1 cellular context compared by ENCODE assay signal in genomic region chr2:195410272-195410671, GRCh38.
TF ChIP-seq lines count a peak whose summit lies in the region.

No MANE protein-coding gene starts in this region.

TF ChIP-seq in GM12878, 131 proteins besides CTCF, POLR2A, EP300 and RAD21 (continued from another document):
- TF ChIP-seq SRF (IDR thresholded peaks at IDR 0.05; ENCODE audit: low read depth in 2 of 2, low read length in 2 of 2) (no peak), RAD51 (IDR thresholded peaks at IDR 0.05) (no peak), ZNF217 (IDR thresholded peaks at IDR 0.05) (no peak), DPF2 (IDR thresholded peaks at IDR 0.05) (0 out of 2 replicates have a peak, but pooled peaks have one; percentile 42), ZNF384 (IDR thresholded peaks at IDR 0.05; ENCODE audit: borderline replicate concordance, low read depth, low read length) (no peak), MEF2A (IDR thresholded peaks at IDR 0.05; ENCODE audit: insufficient read depth, low read depth, low read length) (0 out of 2 replicates have a peak, but pooled peaks have one; percentile 21), SREBF2 (IDR thresholded peaks at IDR 0.05; ENCODE audit: low read length) (no peak), RELA (IDR thresholded peaks at IDR 0.05; ENCODE audit: borderline replicate concordance, partially characterized antibody) (peak; percentile 89), NR2C1 (IDR thresholded peaks at IDR 0.05) (peak; percentile 70), MTA2 (IDR thresholded peaks at IDR 0.05; ENCODE audit: low read depth) (peak; percentile 58), ZNF24 (IDR thresholded peaks at IDR 0.05) (no peak), EGR1 (IDR thresholded peaks at IDR 0.05; ENCODE audit: borderline replicate concordance in 1 of 2, low read depth in 2 of 2, low read length in 2 of 2) (no peak), HCFC1 (IDR thresholded peaks at IDR 0.05; ENCODE audit: low read length) (no peak), NFXL1 (IDR thresholded peaks at IDR 0.05; ENCODE audit: borderline replicate concordance) (no peak), STAT1 (conservative IDR thresholded peaks at IDR 0.05) (no peak), CREB1 (IDR thresholded peaks at IDR 0.05; ENCODE audit: low read depth) (no peak)
- TF ChIP-seq, protein P1, sequence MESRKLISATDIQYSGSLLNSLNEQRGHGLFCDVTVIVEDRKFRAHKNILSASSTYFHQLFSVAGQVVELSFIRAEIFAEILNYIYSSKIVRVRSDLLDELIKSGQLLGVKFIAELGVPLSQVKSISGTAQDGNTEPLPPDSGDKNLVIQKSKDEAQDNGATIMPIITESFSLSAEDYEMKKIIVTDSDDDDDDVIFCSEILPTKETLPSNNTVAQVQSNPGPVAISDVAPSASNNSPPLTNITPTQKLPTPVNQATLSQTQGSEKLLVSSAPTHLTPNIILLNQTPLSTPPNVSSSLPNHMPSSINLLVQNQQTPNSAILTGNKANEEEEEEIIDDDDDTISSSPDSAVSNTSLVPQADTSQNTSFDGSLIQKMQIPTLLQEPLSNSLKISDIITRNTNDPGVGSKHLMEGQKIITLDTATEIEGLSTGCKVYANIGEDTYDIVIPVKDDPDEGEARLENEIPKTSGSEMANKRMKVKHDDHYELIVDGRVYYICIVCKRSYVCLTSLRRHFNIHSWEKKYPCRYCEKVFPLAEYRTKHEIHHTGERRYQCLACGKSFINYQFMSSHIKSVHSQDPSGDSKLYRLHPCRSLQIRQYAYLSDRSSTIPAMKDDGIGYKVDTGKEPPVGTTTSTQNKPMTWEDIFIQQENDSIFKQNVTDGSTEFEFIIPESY (IDR thresholded peaks at IDR 0.05) = no peak
